In genomic region chr3:120498947-120499346, GRCh38 we compare ENCODE assay signal across 1 cellular context.
TF ChIP-seq lines count a peak whose summit lies in the region.

No MANE protein-coding gene starts in this region.

TF ChIP-seq in liver, 16 proteins besides CTCF, POLR2A, EP300 and RAD21 (continued from another document):
- no peak for TF ChIP-seq ATF3 (IDR thresholded peaks at IDR 0.05)
- no peak for TF ChIP-seq FOXA2 (IDR thresholded peaks at IDR 0.05)
- no peak for TF ChIP-seq JUND (IDR thresholded peaks at IDR 0.05)
- no peak for TF ChIP-seq HNF4A (conservative IDR thresholded peaks at IDR 0.05)
- TF ChIP-seq GABPA (IDR thresholded peaks at IDR 0.05 in 1 of 2, conservative IDR thresholded peaks at IDR 0.05 in 1 of 2), result no peak
- TF ChIP-seq ZBTB33 (IDR thresholded peaks at IDR 0.05), result no peak
- TF ChIP-seq SP1 (IDR thresholded peaks at IDR 0.05), result peak; percentile 24
- TF ChIP-seq YY1 (IDR thresholded peaks at IDR 0.05), result no peak
